9 cellular contexts compared by ENCODE assay signal in genomic region chr11:95337175-95337957, GRCh38.
DNase-seq lines count a peak whose midpoint lies in the region; ATAC-seq and TF ChIP-seq lines count a peak whose summit lies in the region.
"Had no signal": no experiment of that assay in that cellular context is flagged by ENCODE, and none has a peak within 500 bp of the region (broad histone marks: within the 10 kb centered on the region; RNA-seq: fewer than 3 reads in every experiment).

No MANE protein-coding gene starts in this region.

- no TSS peak for BruUV-seq in PC-9 (replicated peaks; lab: Mats Ljungman, UMichigan)

- peak overlapping the region; percentile 73 for H3K27ac ChIP-seq in mesodermal cell (ENCODE audit: low read depth, low read length, severe bottlenecking)
- no peak overlapping the region for H3K27ac ChIP-seq in PC-9

- H3K4me1 ChIP-seq in BE2C (peaks cover 30% of the 10 kb centered on the region), mesodermal cell (ENCODE audit: control insufficient read depth, insufficient read depth, low read length, poor library complexity, severe bottlenecking) (peaks cover 31% of the 10 kb centered on the region), PC-9 (replicated peaks; ENCODE audit: insufficient read depth) (no peaks in the 10 kb centered on the region)

- H2AFZ ChIP-seq in PC-9: no peak overlapping the region

- POLR2A ChIA-PET in PC-9 (lab: Charles Lee; ENCODE audit: unreplicated experiment): no interaction called here

- TF ChIP-seq CTCF in BE2C (IDR thresholded peaks at IDR 0.05; ENCODE audit: low read depth, low read length) (no peak), PC-9 (conservative IDR thresholded peaks at IDR 0.05) (no peak)

- no peak overlapping the region for H3K27ac Mint-ChIP-seq in stimulated activated naive B cell treated with anti-CD40 and anti-IgM and Interleukin-4, amounts not matched to agents 10 μg/mL and 1 μg/mL and 100 μg/mL, for 72 hours
- H3K27ac Mint-ChIP-seq: natural killer cell had no signal

- CTCF ChIA-PET in PC-9 (lab: Charles Lee): no interaction called here

- no peaks in the 10 kb centered on the region for H4K20me1 ChIP-seq in PC-9 (ENCODE audit: insufficient read depth)

- no peaks in the 10 kb centered on the region for H3K9me2 ChIP-seq in PC-9 (ENCODE audit: insufficient read depth)

- no peaks in the 10 kb centered on the region for H3K36me3 Mint-ChIP-seq in stimulated activated naive B cell treated with anti-CD40 and anti-IgM and Interleukin-4, amounts not matched to agents 10 μg/mL and 1 μg/mL and 100 μg/mL, for 72 hours
- H3K36me3 Mint-ChIP-seq: natural killer cell had no signal

- H3F3A ChIP-seq in PC-9 (ENCODE audit: insufficient read depth, low read depth): no peaks in the 10 kb centered on the region

- H3K27me3 ChIP-seq in BE2C: no peaks in the 10 kb centered on the region
- no peaks in the 10 kb centered on the region for H3K27me3 ChIP-seq in PC-9 (ENCODE audit: insufficient read depth, low read depth)

- 42 to 49% methylated on average over 11 of the region's 14 CpGs for WGBS in mesodermal cell (ENCODE audit: insufficient coverage in 2 of 2), 2 experiments

- no peaks in the 10 kb centered on the region for H3K79me2 ChIP-seq in PC-9 (ENCODE audit: low read depth)

- H3K4me3 ChIP-seq in BE2C (ENCODE audit: low read depth, low read length): no peak overlapping the region
- no peak overlapping the region for H3K4me3 ChIP-seq in mesodermal cell (ENCODE audit: extremely low read depth, insufficient read depth, low read length, poor library complexity, severe bottlenecking)
- no peak overlapping the region for H3K4me3 ChIP-seq in PC-9

- ATAC-seq in GM19395 (IDR thresholded peaks at IDR 0.05; ENCODE audit: unreplicated experiment): peak; percentile 93
- ATAC-seq in HG03442 (IDR thresholded peaks at IDR 0.05; ENCODE audit: unreplicated experiment): peak; percentile 79
- peak; percentile 79 for ATAC-seq in stimulated activated naive B cell treated with anti-CD40 and anti-IgM and Interleukin-4, amounts not matched to agents 10 μg/mL and 1 μg/mL and 100 μg/mL, for 72 hours (replicated peaks)

- H3K9me3 Mint-ChIP-seq in stimulated activated naive B cell treated with anti-CD40 and anti-IgM and Interleukin-4, amounts not matched to agents 10 μg/mL and 1 μg/mL and 100 μg/mL, for 72 hours: no peaks in the 10 kb centered on the region
- H3K9me3 Mint-ChIP-seq: natural killer cell had no signal

- H3K36me3 ChIP-seq in BE2C: no peaks in the 10 kb centered on the region
- H3K36me3 ChIP-seq in mesodermal cell (ENCODE audit: control insufficient read depth, insufficient read depth, low read length): no peaks in the 10 kb centered on the region
- no peaks in the 10 kb centered on the region for H3K36me3 ChIP-seq in PC-9 (ENCODE audit: low read depth)

- intact Hi-C loops in PC-9 (cut with micrococcal nuclease; ENCODE audit: unreplicated experiment): no loop called here

- no peaks in the 10 kb centered on the region for H3K27me3 Mint-ChIP-seq in stimulated activated naive B cell treated with anti-CD40 and anti-IgM and Interleukin-4, amounts not matched to agents 10 μg/mL and 1 μg/mL and 100 μg/mL, for 72 hours

- no peak overlapping the region for H3K4me3 Mint-ChIP-seq in stimulated activated naive B cell treated with anti-CD40 and anti-IgM and Interleukin-4, amounts not matched to agents 10 μg/mL and 1 μg/mL and 100 μg/mL, for 72 hours
- H3K4me3 Mint-ChIP-seq: natural killer cell had no signal

- H3K9me3 ChIP-seq in BE2C: no peaks in the 10 kb centered on the region
- no peaks in the 10 kb centered on the region for H3K9me3 ChIP-seq in mesodermal cell (ENCODE audit: control insufficient read depth, low read length)
- H3K9me3 ChIP-seq in PC-9 (ENCODE audit: insufficient read depth, low read depth): no peaks in the 10 kb centered on the region

- DNase-seq in BE2C: peak; percentile 43
- peak; percentile 13 for DNase-seq in activated CD4-positive, alpha-beta T cell treated with anti-CD3 and anti-CD28 coated beads for 1 hour
- DNase-seq in ecto neural progenitor cell (ENCODE audit: low spot score): peak; percentile 86
- DNase-seq in stimulated activated naive B cell treated with anti-CD40 and anti-IgM and Interleukin-4, amounts not matched to agents 10 μg/mL and 1 μg/mL and 100 μg/mL, for 72 hours: peak; percentile 54
- DNase-seq in PC-9: no peak
- DNase-seq: natural killer cell had no signal

- peaks cover 7 to 24% of the 10 kb centered on the region in 2 donors for H3K4me1 Mint-ChIP-seq in stimulated activated naive B cell treated with anti-CD40 and anti-IgM and Interleukin-4, amounts not matched to agents 10 μg/mL and 1 μg/mL and 100 μg/mL, for 72 hours

- no peak overlapping the region for H3K4me2 ChIP-seq in PC-9

Comparison
In these comparisons a context has a peak if more than half of its experiments do, and no peak if none do; other contexts are left out.
1. DNase-seq: peak in BE2C (single experiment), activated CD4-positive, alpha-beta T cell treated with anti-CD3 and anti-CD28 coated beads for 1 hour (single experiment), ecto neural progenitor cell (single experiment) and stimulated activated naive B cell treated with anti-CD40 and anti-IgM and Interleukin-4, amounts not matched to agents 10 μg/mL and 1 μg/mL and 100 μg/mL, for 72 hours (single experiment); none in PC-9 (0 of 2).
2. Peak in every context shown above with its lines, with median percentiles within 50 percentile points of each other: ATAC-seq.